In genomic region chr19:10991521-10992081, GRCh38 we compare ENCODE assay signal across 30 cellular contexts.
"Had no signal": no experiment of that assay in that cellular context is flagged by ENCODE, and none has a peak within 500 bp of the region (broad histone marks: within the 10 kb centered on the region; RNA-seq: fewer than 3 reads in every experiment).

No MANE protein-coding gene starts in this region.

- ATAC-seq: activated CD8-positive, alpha-beta T cell treated with anti-CD3 and anti-CD28 coated beads for 36 hours; naive thymus-derived CD4-positive, alpha-beta T cell; stimulated activated naive B cell treated with anti-CD40 and anti-IgM and Interleukin-4, amounts not matched to agents 10 μg/mL and 1 μg/mL and 100 μg/mL, for 72 hours; T-cell had no signal

- H3K27me3 ChIP-seq: ascending aorta, dorsolateral prefrontal cortex, heart right ventricle, right atrium auricular region, stomach, thyroid gland, upper lobe of left lung, vagina had no signal

- H3K27ac Mint-ChIP-seq: activated B cell treated with CpG ODN at 0.5 μM for 24 hours; activated CD8-positive, alpha-beta T cell treated with anti-CD3 and anti-CD28 coated beads for 36 hours; activated naive CD8-positive, alpha-beta T cell; activated T-cell treated with anti-CD3 and anti-CD28 coated beads, Interleukin-2, amount 50 U/mL, for 72 hours; memory B cell; stimulated activated naive B cell treated with anti-CD40 and anti-IgM and Interleukin-4, amounts not matched to agents 10 μg/mL and 1 μg/mL and 100 μg/mL, for 72 hours; T-cell; T-helper 2 cell treated with Interferon-gamma antibody and Interleukin-4, amounts not matched to agents 5 μg/mL and 100 μg/mL, for 36 hours had no signal

- H3K27me3 Mint-ChIP-seq: activated B cell treated with CpG ODN at 0.5 μM for 24 hours; activated CD8-positive, alpha-beta T cell treated with anti-CD3 and anti-CD28 coated beads for 36 hours; activated naive CD8-positive, alpha-beta T cell; brain; memory B cell; naive thymus-derived CD4-positive, alpha-beta T cell; stimulated activated naive B cell treated with anti-CD40 and anti-IgM and Interleukin-4, amounts not matched to agents 10 μg/mL and 1 μg/mL and 100 μg/mL, for 72 hours; T-cell had no signal

- H3K4me3 Mint-ChIP-seq: activated B cell treated with CpG ODN at 0.5 μM for 24 hours; activated CD8-positive, alpha-beta T cell treated with anti-CD3 and anti-CD28 coated beads for 36 hours; activated naive CD8-positive, alpha-beta T cell; activated T-cell treated with anti-CD3 and anti-CD28 coated beads, Interleukin-2, amount 50 U/mL, for 72 hours; brain; memory B cell; naive thymus-derived CD4-positive, alpha-beta T cell; stimulated activated naive B cell treated with anti-CD40 and anti-IgM and Interleukin-4, amounts not matched to agents 10 μg/mL and 1 μg/mL and 100 μg/mL, for 72 hours; T-cell; T-helper 2 cell treated with Interferon-gamma antibody and Interleukin-4, amounts not matched to agents 5 μg/mL and 100 μg/mL, for 36 hours had no signal

- DNase-seq: activated B cell treated with CpG ODN at 0.5 μM for 24 hours; activated CD4-positive, alpha-beta T cell treated with anti-CD3 and anti-CD28 coated beads for 4 hours; activated CD8-positive, alpha-beta T cell treated with anti-CD3 and anti-CD28 coated beads for 36 hours; activated gamma-delta T cell; activated T-cell treated with anti-CD3 and anti-CD28 coated beads, Interleukin-2, amount 50 U/mL, for 72 hours; dorsolateral prefrontal cortex; effector memory CD4-positive, alpha-beta T cell; foreskin fibroblast; heart right ventricle; midbrain; naive thymus-derived CD4-positive, alpha-beta T cell; nucleus accumbens; stimulated activated CD4-positive, alpha-beta T cell treated with anti-CD3 and anti-CD28 coated beads, Interleukin-1b, Interleukin-23, amount 100 ng/mL, for 48 hours; stimulated activated CD4-positive, alpha-beta T cell treated with anti-CD3 and anti-CD28 coated beads, Interleukin-4, amount 100 ng/mL, for 4 hours; stimulated activated CD8-positive, alpha-beta memory T cell treated with anti-CD3 and anti-CD28 coated beads, Interleukin-4, amount 100 ng/mL, for 48 hours; stimulated activated naive B cell treated with anti-CD40 and anti-IgM and Interleukin-4, amounts not matched to agents 10 μg/mL and 1 μg/mL and 100 μg/mL, for 72 hours; stomach; T-cell; thyroid gland had no signal

- H3K4me2 ChIP-seq: smooth muscle cell had no signal

- H3K79me2 ChIP-seq: parathyroid adenoma had no signal

- H3K9me3 Mint-ChIP-seq: activated B cell treated with CpG ODN at 0.5 μM for 24 hours; activated CD8-positive, alpha-beta T cell treated with anti-CD3 and anti-CD28 coated beads for 36 hours; activated T-cell treated with anti-CD3 and anti-CD28 coated beads, Interleukin-2, amount 50 U/mL, for 72 hours; brain; memory B cell; stimulated activated naive B cell treated with anti-CD40 and anti-IgM and Interleukin-4, amounts not matched to agents 10 μg/mL and 1 μg/mL and 100 μg/mL, for 72 hours; T-cell; T-helper 2 cell treated with Interferon-gamma antibody and Interleukin-4, amounts not matched to agents 5 μg/mL and 100 μg/mL, for 36 hours had no signal

- H3K27ac ChIP-seq: ascending aorta, coronary artery, dorsolateral prefrontal cortex, heart right ventricle, parathyroid adenoma, right atrium auricular region, stomach, thyroid gland, upper lobe of left lung, vagina had no signal

- H3K4me1 ChIP-seq: ascending aorta, heart right ventricle, parathyroid adenoma, right atrium auricular region, stomach, thyroid gland, upper lobe of left lung, vagina had no signal

- H2AFZ ChIP-seq: parathyroid adenoma had no signal

- H3K4me3 ChIP-seq: ascending aorta, coronary artery, dorsolateral prefrontal cortex, heart right ventricle, right atrium auricular region, smooth muscle cell, stomach, thyroid gland, upper lobe of left lung, vagina had no signal

- H3K4me1 Mint-ChIP-seq: activated B cell treated with CpG ODN at 0.5 μM for 24 hours; brain; memory B cell; naive thymus-derived CD4-positive, alpha-beta T cell; T-cell had no signal
